Comparison of ENCODE assay signal across 19 cellular contexts in the genomic region with DNA sequence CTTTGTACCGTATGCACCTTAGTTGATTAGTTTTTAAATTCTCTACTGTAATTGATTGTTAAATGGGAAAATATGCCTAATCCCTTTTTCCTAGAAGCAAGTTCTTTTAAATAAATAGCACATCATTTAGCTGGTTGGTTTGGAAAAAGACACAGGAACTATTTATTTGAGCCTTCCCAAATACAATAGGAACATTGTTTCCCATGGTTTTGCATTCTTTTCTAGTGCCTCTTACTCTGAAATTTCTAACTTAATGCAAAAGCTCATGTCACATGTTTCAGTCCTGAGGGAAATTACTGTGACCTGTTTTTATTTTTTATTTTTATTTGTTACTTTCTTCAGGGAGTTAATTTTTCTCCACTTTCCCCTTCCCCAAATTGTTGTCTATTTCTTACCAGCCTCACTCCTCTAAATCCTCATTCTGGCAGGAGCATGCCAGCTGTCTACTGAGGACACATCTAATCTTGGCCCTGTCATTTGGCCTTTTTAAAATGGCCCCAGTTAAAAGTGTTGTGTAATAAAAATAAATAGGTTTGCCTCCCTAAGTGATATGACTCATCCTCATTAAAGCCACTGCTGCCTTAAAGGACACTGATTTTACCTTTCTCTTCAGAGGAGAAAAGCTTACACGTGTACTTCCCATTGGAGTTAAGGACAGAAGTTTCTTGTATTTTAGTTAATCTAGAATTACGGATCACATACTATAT.
DNase-seq lines count a peak whose midpoint lies in the region; ATAC-seq, FAIRE-seq and TF ChIP-seq lines count a peak whose summit lies in the region.
"Had no signal": no experiment of that assay in that cellular context is flagged by ENCODE, and none has a peak within 500 bp of the region (broad histone marks: within the 10 kb centered on the region; RNA-seq: fewer than 3 reads in every experiment).

No MANE protein-coding gene starts in this region.

- 27% methylated on average over 3 of the region's 3 CpGs for WGBS in A549 (ENCODE audit: missing lambda C conversion rate)

- TF ChIP-seq EP300 in A549 (IDR thresholded peaks at IDR 0.05): no peak

- no peak for TF ChIP-seq CTCF in A549 (IDR thresholded peaks at IDR 0.05)
- TF ChIP-seq CTCF in HEK293 (tag by site-specific recombination; IDR thresholded peaks at IDR 0.05): no peak
- no peak for TF ChIP-seq CTCF in astrocyte of the spinal cord (IDR thresholded peaks at IDR 0.05; ENCODE audit: low read depth, low read length)

- no peaks in the 10 kb centered on the region for H3K9me3 ChIP-seq in A549
- no peaks in the 10 kb centered on the region for H3K9me3 ChIP-seq in HEK293 (ENCODE audit: control insufficient read depth, insufficient read depth, low read depth, low read length)
- H3K9me3 ChIP-seq: mucosa of descending colon had no signal

- ATAC-seq in A549 (no peak), HG03097 (IDR thresholded peaks at IDR 0.05; ENCODE audit: low FRiP score, unreplicated experiment) (no peak), GM18517 (IDR thresholded peaks at IDR 0.05; ENCODE audit: unreplicated experiment) (no peak)
- ATAC-seq: activated CD8-positive, alpha-beta T cell treated with anti-CD3 and anti-CD28 coated beads for 36 hours; mucosa of descending colon had no signal

- H3K27ac ChIP-seq in A549: no peak overlapping the region
- no peak overlapping the region for H3K27ac ChIP-seq in HEK293 (ENCODE audit: extremely low read depth, low read depth, low read length)
- H3K27ac ChIP-seq: hepatocyte, WERI-Rb-1 had no signal

- no peak for TF ChIP-seq RAD21 in A549 (conservative IDR thresholded peaks at IDR 0.05 in 1 of 2, IDR thresholded peaks at IDR 0.05 in 1 of 2)

- no peak overlapping the region for H3K4me2 ChIP-seq in A549
- H3K4me2 ChIP-seq: hepatocyte had no signal

- no peaks in the 10 kb centered on the region for H3K36me3 ChIP-seq in HEK293 (ENCODE audit: control insufficient read depth in 2 of 2, insufficient read depth in 1 of 2, low read length in 2 of 2)
- H3K36me3 ChIP-seq: WERI-Rb-1 had no signal

- no peak for TF ChIP-seq POLR2A in A549 (IDR thresholded peaks at IDR 0.05; ENCODE audit: low read length)

- in situ Hi-C loops in astrocyte of the spinal cord (cut with HindIII; ENCODE audit: low sequenced_read_pairs): no loop called here

- POLR2A ChIA-PET in A549 (lab: Yijun Ruan, JAX): no interaction called here
- POLR2A ChIA-PET in HEK293 (lab: Yijun Ruan, JAX): no interaction called here

- H3K4me3 ChIP-seq in A549 (no peak overlapping the region), HEK293 (ENCODE audit: low read depth, low read length) (no peak overlapping the region), astrocyte of the spinal cord (ENCODE audit: low read depth, low read length) (no peak overlapping the region)
- H3K4me3 ChIP-seq: hepatocyte, mucosa of descending colon had no signal

- CTCF ChIA-PET in A549 (lab: Yijun Ruan, JAX): interaction anchor here (1.2 kb wide), 1 partner anchor 11 kb away, joined by 3 read pairs; no protein-coding TSS in a partner anchor
- CTCF ChIA-PET in HEK293 (lab: Yijun Ruan, JAX): interaction anchor here (0.5 kb wide), 1 partner anchor 1859 kb away, joined by 3 read pairs; no protein-coding TSS in a partner anchor

- H3K4me1 ChIP-seq in A549 (no peaks in the 10 kb centered on the region), HEK293 (ENCODE audit: control insufficient read depth, insufficient read depth, low read length) (peaks cover 5% of the 10 kb centered on the region; the same call in 1 of the 2 replicates)

- FAIRE-seq in A549 (lab: Jason Lieb, UNC): no peak

- DNase-seq in A549 (ENCODE audit: low read depth in 1 of 2, low spot score in 1 of 2): no peak
- peak; percentile 13 for DNase-seq in astrocyte of the spinal cord (ENCODE audit: low read depth, low spot score)
- DNase-seq in myocyte (ENCODE audit: low read depth): peak; percentile 87
- DNase-seq in activated gamma-delta T cell treated with Interleukin-2 at 50 U/mL for 16 hours: no peak
- DNase-seq in activated CD4-positive, alpha-beta T cell treated with anti-CD3 and anti-CD28 coated beads for 1 hour: no peak
- DNase-seq: activated CD8-positive, alpha-beta T cell treated with anti-CD3 and anti-CD28 coated beads for 36 hours; activated naive CD8-positive, alpha-beta T cell treated with anti-CD3 and anti-CD28 coated beads for 36 hours; activated T-cell treated with anti-CD3 and anti-CD28 coated beads, Interleukin-2, amount 50 U/mL, for 48 hours; caudate nucleus; effector CD4-positive, alpha-beta T cell; mucosa of descending colon; NCI-H2081; nucleus accumbens; stimulated activated CD4-positive, alpha-beta T cell treated with anti-CD3 and anti-CD28 coated beads, Interleukin-2, amount 100 ng/mL, for 48 hours; WERI-Rb-1 had no signal

TF ChIP-seq in A549, 52 proteins besides CTCF, POLR2A, EP300 and RAD21:
- TF ChIP-seq HDAC2 (IDR thresholded peaks at IDR 0.05) (no peak), ZSCAN20 (CRISPR knock-in tag; IDR thresholded peaks at IDR 0.05) (no peak), GATA3 (IDR thresholded peaks at IDR 0.05; ENCODE audit: borderline replicate concordance) (no peak), RFX5 (IDR thresholded peaks at IDR 0.05) (no peak), FOSL2 (IDR thresholded peaks at IDR 0.05) (no peak), FOSL2 (CRISPR knock-in tag; IDR thresholded peaks at IDR 0.05) (peak; percentile 36; the same call in 1 of the 2 replicates), HOXA7 (CRISPR knock-in tag; IDR thresholded peaks at IDR 0.05) (no peak)
- TF ChIP-seq, protein P1, sequence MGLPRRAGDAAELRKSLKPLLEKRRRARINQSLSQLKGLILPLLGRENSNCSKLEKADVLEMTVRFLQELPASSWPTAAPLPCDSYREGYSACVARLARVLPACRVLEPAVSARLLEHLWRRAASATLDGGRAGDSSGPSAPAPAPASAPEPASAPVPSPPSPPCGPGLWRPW (IDR thresholded peaks at IDR 0.05): no peak

TF ChIP-seq in HEK293, 187 proteins besides CTCF, POLR2A, EP300 and RAD21 (continues in another document):
- TF ChIP-seq ZNF629 (tag by site-specific recombination; IDR thresholded peaks at IDR 0.05) (no peak), ZNF423 (tag by site-specific recombination; IDR thresholded peaks at IDR 0.05) (no peak), YY1 (tag by site-specific recombination; IDR thresholded peaks at IDR 0.05) (no peak), ZNF560 (tag by site-specific recombination; IDR thresholded peaks at IDR 0.05; ENCODE audit: borderline replicate concordance) (no peak), SALL2 (tag by site-specific recombination; IDR thresholded peaks at IDR 0.05; ENCODE audit: borderline replicate concordance) (no peak), SP7 (tag by site-specific recombination; IDR thresholded peaks at IDR 0.05) (no peak), ZNF157 (tag by site-specific recombination; IDR thresholded peaks at IDR 0.05) (no peak), ZNF571 (tag by site-specific recombination; IDR thresholded peaks at IDR 0.05) (no peak), ZNF121 (tag by site-specific recombination; IDR thresholded peaks at IDR 0.05) (no peak), PRDM1 (tag by site-specific recombination; IDR thresholded peaks at IDR 0.05) (0 out of 2 replicates have a peak, but pooled peaks have one; percentile 34), ZNF48 (tag by site-specific recombination; IDR thresholded peaks at IDR 0.05) (no peak), ZNF549 (tag by site-specific recombination; IDR thresholded peaks at IDR 0.05) (no peak), RBAK (tag by site-specific recombination; IDR thresholded peaks at IDR 0.05) (no peak)
- TF ChIP-seq, protein P2, sequence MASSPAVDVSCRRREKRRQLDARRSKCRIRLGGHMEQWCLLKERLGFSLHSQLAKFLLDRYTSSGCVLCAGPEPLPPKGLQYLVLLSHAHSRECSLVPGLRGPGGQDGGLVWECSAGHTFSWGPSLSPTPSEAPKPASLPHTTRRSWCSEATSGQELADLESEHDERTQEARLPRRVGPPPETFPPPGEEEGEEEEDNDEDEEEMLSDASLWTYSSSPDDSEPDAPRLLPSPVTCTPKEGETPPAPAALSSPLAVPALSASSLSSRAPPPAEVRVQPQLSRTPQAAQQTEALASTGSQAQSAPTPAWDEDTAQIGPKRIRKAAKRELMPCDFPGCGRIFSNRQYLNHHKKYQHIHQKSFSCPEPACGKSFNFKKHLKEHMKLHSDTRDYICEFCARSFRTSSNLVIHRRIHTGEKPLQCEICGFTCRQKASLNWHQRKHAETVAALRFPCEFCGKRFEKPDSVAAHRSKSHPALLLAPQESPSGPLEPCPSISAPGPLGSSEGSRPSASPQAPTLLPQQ (tag by site-specific recombination; IDR thresholded peaks at IDR 0.05): peak; percentile 53; the same call in 1 of the 2 replicates
- TF ChIP-seq, protein P3, sequence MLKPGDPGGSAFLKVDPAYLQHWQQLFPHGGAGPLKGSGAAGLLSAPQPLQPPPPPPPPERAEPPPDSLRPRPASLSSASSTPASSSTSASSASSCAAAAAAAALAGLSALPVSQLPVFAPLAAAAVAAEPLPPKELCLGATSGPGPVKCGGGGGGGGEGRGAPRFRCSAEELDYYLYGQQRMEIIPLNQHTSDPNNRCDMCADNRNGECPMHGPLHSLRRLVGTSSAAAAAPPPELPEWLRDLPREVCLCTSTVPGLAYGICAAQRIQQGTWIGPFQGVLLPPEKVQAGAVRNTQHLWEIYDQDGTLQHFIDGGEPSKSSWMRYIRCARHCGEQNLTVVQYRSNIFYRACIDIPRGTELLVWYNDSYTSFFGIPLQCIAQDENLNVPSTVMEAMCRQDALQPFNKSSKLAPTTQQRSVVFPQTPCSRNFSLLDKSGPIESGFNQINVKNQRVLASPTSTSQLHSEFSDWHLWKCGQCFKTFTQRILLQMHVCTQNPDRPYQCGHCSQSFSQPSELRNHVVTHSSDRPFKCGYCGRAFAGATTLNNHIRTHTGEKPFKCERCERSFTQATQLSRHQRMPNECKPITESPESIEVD (tag by site-specific recombination; IDR thresholded peaks at IDR 0.05): no peak

Comparison
In these comparisons a context has a peak if more than half of its experiments do, and no peak if none do; other contexts are left out.
1. DNase-seq: peak in astrocyte of the spinal cord (single experiment) and myocyte (single experiment); none in A549 (0 of 2), activated gamma-delta T cell treated with Interleukin-2 at 50 U/mL for 16 hours (single experiment) and activated CD4-positive, alpha-beta T cell treated with anti-CD3 and anti-CD28 coated beads for 1 hour (single experiment).